Comparison of ENCODE assay signal across 20 cellular contexts in genomic region chr5:159123700-159124099, GRCh38. TPM values are rescaled to one million over a fixed set of nuclear protein-coding genes. Genes with fewer than 3 reads are reported as not detected.
"Had no signal": no experiment of that assay in that cellular context is flagged by ENCODE, and none has a peak within 500 bp of the region (broad histone marks: within the 10 kb centered on the region; RNA-seq: fewer than 3 reads in every experiment).

No MANE protein-coding gene starts in this region.

- FAIRE-seq: endometrium, TTC549 had no signal

- H3K36me3 ChIP-seq: colonic mucosa, left lung, prostate gland, right lobe of liver, thyroid gland had no signal

- H3K4me3 Mint-ChIP-seq: activated naive CD4-positive, alpha-beta T cell treated with anti-CD3 and anti-CD28 coated beads, Interleukin-2, amount 50 U/mL, for 24 hours; neural crest cell; WTC11 had no signal

- H3K27me3 Mint-ChIP-seq: activated naive CD4-positive, alpha-beta T cell treated with anti-CD3 and anti-CD28 coated beads, Interleukin-2, amount 50 U/mL, for 24 hours had no signal

- H3K4me3 ChIP-seq: body of pancreas, colonic mucosa, hepatocyte, left lung, prostate gland, right lobe of liver, smooth muscle cell, thyroid gland had no signal

- ATAC-seq: body of pancreas, left lung, right lobe of liver, WTC11 had no signal

- H3K27ac ChIP-seq: body of pancreas, colonic mucosa, hepatocyte, left lung, prostate gland, right lobe of liver, thyroid gland had no signal

- H3K27ac Mint-ChIP-seq: activated naive CD4-positive, alpha-beta T cell treated with anti-CD3 and anti-CD28 coated beads, Interleukin-2, amount 50 U/mL, for 24 hours; WTC11 had no signal

- H3K4me1 ChIP-seq: body of pancreas, colonic mucosa, left lung, prostate gland, right lobe of liver, thyroid gland had no signal

- DNase-seq: activated CD8-positive, alpha-beta memory T cell treated with anti-CD3 and anti-CD28 coated beads, Interleukin-2, amount 50 U/mL, for 4 hours; activated effector memory CD4-positive, alpha-beta T cell treated with Interleukin-2 at 50 U/mL for 16 hours; amygdala; body of pancreas; central memory CD4-positive, alpha-beta T cell; colonic mucosa; islet precursor cell; left lung; mammary epithelial cell; right lobe of liver; SW 1271; thyroid gland had no signal

- H3K9me3 ChIP-seq: body of pancreas, colonic mucosa, left lung, prostate gland, right lobe of liver, thyroid gland had no signal

- H3K27me3 ChIP-seq: body of pancreas, colonic mucosa, hepatocyte, left lung, right lobe of liver, thyroid gland had no signal

- H3K4me1 Mint-ChIP-seq: neural crest cell, WTC11 had no signal

RNA-seq across cellular contexts. Expression of gene EBF1, which starts 24.0 kb away (rescaled TPM):
- polyA plus RNA-seq: mammary epithelial cell had no signal
